ENCODE assay signal across 1 cellular context in the genomic region with DNA sequence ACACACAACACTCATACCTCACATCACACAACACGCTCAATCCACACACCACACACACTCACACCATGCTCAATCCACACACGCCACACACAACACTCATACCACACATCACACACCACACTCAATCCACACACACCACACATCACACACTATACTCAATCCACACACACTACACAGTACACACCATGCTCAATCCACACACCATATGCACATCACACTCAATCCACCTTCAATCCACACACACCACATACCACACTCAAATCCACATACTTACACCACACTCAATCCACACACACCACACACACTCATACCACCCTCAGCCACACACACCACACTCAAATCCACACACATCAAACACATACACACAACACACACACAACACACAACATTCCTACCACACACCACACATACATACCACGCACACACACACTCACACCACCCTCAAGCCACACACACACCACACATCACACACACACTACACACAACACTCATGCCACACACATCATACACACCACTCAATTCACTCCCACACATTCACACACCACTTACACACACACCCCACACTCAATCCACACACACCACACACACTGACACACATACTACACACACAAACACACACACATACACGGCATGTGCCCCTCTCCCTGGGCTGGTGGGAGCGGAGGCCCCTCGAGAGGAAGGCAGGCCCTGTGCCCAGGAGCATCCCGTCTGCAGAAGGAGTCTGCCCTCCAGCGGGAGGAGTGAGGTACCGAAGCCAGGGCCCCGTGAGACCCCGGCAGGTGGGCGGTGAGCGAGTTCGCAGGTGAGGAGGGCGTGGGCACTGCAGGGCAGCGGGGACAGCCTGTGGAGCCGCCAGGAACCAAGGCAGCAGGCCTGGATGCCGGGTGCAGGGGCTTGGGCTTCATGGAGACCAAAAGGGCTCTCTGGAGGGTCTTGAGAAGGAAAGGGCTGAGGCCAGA.
A peak's percentile ranks its signal among the peaks of the same experiment; 100 is the strongest.
TF ChIP-seq lines count a peak whose summit lies in the region.

No MANE protein-coding gene starts in this region.

TF ChIP-seq in HepG2, 621 proteins besides CTCF, POLR2A, EP300 and RAD21 (continued from another document and continues in another):
- TF ChIP-seq NFIC (IDR thresholded peaks at IDR 0.05; ENCODE audit: low read length) (no peak), NCOA1 (CRISPR knock-in tag; IDR thresholded peaks at IDR 0.05) (no peak), MEIS1 (CRISPR knock-in tag; IDR thresholded peaks at IDR 0.05; ENCODE audit: borderline replicate concordance) (0 out of 2 replicates have a peak, but pooled peaks have one; percentile 38), JUN (CRISPR knock-in tag; IDR thresholded peaks at IDR 0.05) (0 out of 2 replicates have a peak, but pooled peaks have one; percentile 21), ZNF781 (CRISPR knock-in tag; IDR thresholded peaks at IDR 0.05; ENCODE audit: borderline replicate concordance, not compliant biosample characterization) (no peak), ZNF20 (CRISPR knock-in tag; IDR thresholded peaks at IDR 0.05) (no peak), E2F2 (CRISPR knock-in tag; IDR thresholded peaks at IDR 0.05; ENCODE audit: borderline replicate concordance) (no peak), ZNF10 (CRISPR knock-in tag; IDR thresholded peaks at IDR 0.05; ENCODE audit: borderline replicate concordance, low read depth) (no peak), KDM2A (CRISPR knock-in tag; IDR thresholded peaks at IDR 0.05; ENCODE audit: borderline replicate concordance, low read depth) (peak; percentile 19; the same call in 1 of the 2 replicates), MXD4 (CRISPR knock-in tag; IDR thresholded peaks at IDR 0.05) (no peak), ZNF589 (CRISPR knock-in tag; conservative IDR thresholded peaks at IDR 0.05) (0 out of 2 replicates have a peak, but pooled peaks have one; percentile 65), ZNF605 (CRISPR knock-in tag; IDR thresholded peaks at IDR 0.05) (no peak), TARDBP (CRISPR knock-in tag; IDR thresholded peaks at IDR 0.05) (no peak), ZBTB7A (CRISPR knock-in tag; IDR thresholded peaks at IDR 0.05) (0 out of 2 replicates have a peak, but pooled peaks have one; percentile 53), BRD4 (CRISPR knock-in tag; IDR thresholded peaks at IDR 0.05) (no peak), MYNN (CRISPR knock-in tag; IDR thresholded peaks at IDR 0.05; ENCODE audit: low read depth) (no peak), ZNF83 (CRISPR knock-in tag; IDR thresholded peaks at IDR 0.05; ENCODE audit: borderline replicate concordance) (no peak), CENPX (CRISPR knock-in tag; IDR thresholded peaks at IDR 0.05) (no peak), ZFP1 (CRISPR knock-in tag; IDR thresholded peaks at IDR 0.05) (no peak), SOX6 (IDR thresholded peaks at IDR 0.05) (no peak), SOX6 (CRISPR knock-in tag; IDR thresholded peaks at IDR 0.05) (no peak), ZSCAN20 (CRISPR knock-in tag; IDR thresholded peaks at IDR 0.05; ENCODE audit: borderline replicate concordance) (no peak)
- TF ChIP-seq, protein P1, sequence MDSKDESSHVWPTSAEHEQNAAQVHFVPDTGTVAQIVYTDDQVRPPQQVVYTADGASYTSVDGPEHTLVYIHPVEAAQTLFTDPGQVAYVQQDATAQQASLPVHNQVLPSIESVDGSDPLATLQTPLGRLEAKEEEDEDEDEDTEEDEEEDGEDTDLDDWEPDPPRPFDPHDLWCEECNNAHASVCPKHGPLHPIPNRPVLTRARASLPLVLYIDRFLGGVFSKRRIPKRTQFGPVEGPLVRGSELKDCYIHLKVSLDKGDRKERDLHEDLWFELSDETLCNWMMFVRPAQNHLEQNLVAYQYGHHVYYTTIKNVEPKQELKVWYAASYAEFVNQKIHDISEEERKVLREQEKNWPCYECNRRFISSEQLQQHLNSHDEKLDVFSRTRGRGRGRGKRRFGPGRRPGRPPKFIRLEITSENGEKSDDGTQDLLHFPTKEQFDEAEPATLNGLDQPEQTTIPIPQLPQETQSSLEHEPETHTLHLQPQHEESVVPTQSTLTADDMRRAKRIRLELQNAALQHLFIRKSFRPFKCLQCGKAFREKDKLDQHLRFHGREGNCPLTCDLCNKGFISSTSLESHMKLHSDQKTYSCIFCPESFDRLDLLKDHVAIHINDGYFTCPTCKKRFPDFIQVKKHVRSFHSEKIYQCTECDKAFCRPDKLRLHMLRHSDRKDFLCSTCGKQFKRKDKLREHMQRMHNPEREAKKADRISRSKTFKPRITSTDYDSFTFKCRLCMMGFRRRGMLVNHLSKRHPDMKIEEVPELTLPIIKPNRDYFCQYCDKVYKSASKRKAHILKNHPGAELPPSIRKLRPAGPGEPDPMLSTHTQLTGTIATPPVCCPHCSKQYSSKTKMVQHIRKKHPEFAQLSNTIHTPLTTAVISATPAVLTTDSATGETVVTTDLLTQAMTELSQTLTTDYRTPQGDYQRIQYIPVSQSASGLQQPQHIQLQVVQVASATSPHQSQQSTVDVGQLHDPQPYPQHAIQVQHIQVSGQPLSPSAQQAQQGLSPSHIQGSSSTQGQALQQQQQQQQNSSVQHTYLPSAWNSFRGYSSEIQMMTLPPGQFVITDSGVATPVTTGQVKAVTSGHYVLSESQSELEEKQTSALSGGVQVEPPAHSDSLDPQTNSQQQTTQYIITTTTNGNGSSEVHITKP (CRISPR knock-in tag; IDR thresholded peaks at IDR 0.05; ENCODE audit: low read depth): no peak
- TF ChIP-seq, protein P2, sequence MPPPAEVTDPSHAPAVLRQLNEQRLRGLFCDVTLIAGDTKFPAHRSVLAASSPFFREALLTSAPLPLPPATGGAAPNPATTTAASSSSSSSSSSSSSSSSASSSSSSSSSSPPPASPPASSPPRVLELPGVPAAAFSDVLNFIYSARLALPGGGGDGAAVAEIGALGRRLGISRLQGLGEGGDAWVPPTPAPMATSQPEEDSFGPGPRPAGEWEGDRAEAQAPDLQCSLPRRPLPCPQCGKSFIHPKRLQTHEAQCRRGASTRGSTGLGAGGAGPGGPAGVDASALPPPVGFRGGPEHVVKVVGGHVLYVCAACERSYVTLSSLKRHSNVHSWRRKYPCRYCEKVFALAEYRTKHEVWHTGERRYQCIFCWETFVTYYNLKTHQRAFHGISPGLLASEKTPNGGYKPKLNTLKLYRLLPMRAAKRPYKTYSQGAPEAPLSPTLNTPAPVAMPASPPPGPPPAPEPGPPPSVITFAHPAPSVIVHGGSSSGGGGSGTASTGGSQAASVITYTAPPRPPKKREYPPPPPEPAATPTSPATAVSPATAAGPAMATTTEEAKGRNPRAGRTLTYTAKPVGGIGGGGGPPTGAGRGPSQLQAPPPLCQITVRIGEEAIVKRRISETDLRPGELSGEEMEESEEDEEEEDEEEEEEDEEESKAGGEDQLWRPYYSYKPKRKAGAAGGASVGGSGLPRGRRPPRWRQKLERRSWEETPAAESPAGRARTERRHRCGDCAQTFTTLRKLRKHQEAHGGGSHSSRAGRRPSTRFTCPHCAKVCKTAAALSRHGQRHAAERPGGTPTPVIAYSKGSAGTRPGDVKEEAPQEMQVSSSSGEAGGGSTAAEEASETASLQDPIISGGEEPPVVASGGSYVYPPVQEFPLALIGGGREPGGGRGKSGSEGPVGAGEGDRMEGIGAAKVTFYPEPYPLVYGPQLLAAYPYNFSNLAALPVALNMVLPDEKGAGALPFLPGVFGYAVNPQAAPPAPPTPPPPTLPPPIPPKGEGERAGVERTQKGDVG (CRISPR knock-in tag; IDR thresholded peaks at IDR 0.05; ENCODE audit: borderline replicate concordance): no peak
- TF ChIP-seq, protein P3, sequence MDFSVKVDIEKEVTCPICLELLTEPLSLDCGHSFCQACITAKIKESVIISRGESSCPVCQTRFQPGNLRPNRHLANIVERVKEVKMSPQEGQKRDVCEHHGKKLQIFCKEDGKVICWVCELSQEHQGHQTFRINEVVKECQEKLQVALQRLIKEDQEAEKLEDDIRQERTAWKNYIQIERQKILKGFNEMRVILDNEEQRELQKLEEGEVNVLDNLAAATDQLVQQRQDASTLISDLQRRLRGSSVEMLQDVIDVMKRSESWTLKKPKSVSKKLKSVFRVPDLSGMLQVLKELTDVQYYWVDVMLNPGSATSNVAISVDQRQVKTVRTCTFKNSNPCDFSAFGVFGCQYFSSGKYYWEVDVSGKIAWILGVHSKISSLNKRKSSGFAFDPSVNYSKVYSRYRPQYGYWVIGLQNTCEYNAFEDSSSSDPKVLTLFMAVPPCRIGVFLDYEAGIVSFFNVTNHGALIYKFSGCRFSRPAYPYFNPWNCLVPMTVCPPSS (IDR thresholded peaks at IDR 0.05): peak; percentile 13; the same call in 1 of the 2 replicates
- TF ChIP-seq, protein P4, sequence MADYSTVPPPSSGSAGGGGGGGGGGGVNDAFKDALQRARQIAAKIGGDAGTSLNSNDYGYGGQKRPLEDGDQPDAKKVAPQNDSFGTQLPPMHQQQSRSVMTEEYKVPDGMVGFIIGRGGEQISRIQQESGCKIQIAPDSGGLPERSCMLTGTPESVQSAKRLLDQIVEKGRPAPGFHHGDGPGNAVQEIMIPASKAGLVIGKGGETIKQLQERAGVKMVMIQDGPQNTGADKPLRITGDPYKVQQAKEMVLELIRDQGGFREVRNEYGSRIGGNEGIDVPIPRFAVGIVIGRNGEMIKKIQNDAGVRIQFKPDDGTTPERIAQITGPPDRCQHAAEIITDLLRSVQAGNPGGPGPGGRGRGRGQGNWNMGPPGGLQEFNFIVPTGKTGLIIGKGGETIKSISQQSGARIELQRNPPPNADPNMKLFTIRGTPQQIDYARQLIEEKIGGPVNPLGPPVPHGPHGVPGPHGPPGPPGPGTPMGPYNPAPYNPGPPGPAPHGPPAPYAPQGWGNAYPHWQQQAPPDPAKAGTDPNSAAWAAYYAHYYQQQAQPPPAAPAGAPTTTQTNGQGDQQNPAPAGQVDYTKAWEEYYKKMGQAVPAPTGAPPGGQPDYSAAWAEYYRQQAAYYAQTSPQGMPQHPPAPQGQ (CRISPR knock-in tag; IDR thresholded peaks at IDR 0.05; ENCODE audit: borderline replicate concordance): no peak
- TF ChIP-seq, protein P5, sequence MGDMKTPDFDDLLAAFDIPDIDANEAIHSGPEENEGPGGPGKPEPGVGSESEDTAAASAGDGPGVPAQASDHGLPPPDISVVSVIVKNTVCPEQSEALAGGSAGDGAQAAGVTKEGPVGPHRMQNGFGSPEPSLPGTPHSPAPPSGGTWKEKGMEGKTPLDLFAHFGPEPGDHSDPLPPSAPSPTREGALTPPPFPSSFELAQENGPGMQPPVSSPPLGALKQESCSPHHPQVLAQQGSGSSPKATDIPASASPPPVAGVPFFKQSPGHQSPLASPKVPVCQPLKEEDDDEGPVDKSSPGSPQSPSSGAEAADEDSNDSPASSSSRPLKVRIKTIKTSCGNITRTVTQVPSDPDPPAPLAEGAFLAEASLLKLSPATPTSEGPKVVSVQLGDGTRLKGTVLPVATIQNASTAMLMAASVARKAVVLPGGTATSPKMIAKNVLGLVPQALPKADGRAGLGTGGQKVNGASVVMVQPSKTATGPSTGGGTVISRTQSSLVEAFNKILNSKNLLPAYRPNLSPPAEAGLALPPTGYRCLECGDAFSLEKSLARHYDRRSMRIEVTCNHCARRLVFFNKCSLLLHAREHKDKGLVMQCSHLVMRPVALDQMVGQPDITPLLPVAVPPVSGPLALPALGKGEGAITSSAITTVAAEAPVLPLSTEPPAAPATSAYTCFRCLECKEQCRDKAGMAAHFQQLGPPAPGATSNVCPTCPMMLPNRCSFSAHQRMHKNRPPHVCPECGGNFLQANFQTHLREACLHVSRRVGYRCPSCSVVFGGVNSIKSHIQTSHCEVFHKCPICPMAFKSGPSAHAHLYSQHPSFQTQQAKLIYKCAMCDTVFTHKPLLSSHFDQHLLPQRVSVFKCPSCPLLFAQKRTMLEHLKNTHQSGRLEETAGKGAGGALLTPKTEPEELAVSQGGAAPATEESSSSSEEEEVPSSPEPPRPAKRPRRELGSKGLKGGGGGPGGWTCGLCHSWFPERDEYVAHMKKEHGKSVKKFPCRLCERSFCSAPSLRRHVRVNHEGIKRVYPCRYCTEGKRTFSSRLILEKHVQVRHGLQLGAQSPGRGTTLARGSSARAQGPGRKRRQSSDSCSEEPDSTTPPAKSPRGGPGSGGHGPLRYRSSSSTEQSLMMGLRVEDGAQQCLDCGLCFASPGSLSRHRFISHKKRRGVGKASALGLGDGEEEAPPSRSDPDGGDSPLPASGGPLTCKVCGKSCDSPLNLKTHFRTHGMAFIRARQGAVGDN (CRISPR knock-in tag; IDR thresholded peaks at IDR 0.05): peak; percentile 30; the same call in 1 of the 2 replicates
- TF ChIP-seq, protein P6, sequence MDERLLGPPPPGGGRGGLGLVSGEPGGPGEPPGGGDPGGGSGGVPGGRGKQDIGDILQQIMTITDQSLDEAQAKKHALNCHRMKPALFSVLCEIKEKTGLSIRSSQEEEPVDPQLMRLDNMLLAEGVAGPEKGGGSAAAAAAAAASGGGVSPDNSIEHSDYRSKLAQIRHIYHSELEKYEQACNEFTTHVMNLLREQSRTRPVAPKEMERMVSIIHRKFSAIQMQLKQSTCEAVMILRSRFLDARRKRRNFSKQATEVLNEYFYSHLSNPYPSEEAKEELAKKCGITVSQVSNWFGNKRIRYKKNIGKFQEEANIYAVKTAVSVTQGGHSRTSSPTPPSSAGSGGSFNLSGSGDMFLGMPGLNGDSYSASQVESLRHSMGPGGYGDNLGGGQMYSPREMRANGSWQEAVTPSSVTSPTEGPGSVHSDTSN (CRISPR knock-in tag; IDR thresholded peaks at IDR 0.05): no peak
- TF ChIP-seq, protein P7, sequence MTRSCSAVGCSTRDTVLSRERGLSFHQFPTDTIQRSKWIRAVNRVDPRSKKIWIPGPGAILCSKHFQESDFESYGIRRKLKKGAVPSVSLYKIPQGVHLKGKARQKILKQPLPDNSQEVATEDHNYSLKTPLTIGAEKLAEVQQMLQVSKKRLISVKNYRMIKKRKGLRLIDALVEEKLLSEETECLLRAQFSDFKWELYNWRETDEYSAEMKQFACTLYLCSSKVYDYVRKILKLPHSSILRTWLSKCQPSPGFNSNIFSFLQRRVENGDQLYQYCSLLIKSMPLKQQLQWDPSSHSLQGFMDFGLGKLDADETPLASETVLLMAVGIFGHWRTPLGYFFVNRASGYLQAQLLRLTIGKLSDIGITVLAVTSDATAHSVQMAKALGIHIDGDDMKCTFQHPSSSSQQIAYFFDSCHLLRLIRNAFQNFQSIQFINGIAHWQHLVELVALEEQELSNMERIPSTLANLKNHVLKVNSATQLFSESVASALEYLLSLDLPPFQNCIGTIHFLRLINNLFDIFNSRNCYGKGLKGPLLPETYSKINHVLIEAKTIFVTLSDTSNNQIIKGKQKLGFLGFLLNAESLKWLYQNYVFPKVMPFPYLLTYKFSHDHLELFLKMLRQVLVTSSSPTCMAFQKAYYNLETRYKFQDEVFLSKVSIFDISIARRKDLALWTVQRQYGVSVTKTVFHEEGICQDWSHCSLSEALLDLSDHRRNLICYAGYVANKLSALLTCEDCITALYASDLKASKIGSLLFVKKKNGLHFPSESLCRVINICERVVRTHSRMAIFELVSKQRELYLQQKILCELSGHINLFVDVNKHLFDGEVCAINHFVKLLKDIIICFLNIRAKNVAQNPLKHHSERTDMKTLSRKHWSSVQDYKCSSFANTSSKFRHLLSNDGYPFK (CRISPR knock-in tag; IDR thresholded peaks at IDR 0.05; ENCODE audit: borderline replicate concordance): no peak
